8 cellular contexts compared by ENCODE assay signal in the genomic region with DNA sequence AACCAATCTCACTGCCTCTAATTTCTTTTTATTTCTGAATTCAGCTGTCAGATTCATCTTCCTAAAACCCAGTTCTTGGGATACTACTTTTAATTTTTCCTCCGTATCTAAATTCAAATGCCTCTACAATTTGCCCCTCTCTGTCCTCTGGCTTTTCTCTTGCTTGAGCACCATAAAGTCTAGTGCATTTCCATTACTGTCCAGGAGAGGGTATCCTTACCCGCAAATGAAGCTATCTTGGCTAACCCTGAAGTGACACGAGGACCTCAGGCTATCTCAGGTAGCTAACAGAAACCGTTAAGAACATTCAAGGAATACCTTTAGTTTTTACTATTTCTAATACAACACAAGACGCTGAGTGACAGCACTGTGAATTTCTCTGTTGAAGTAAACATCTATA. TPM values are rescaled to one million over a fixed set of nuclear protein-coding genes. Genes with fewer than 3 reads are reported as not detected.
A peak's percentile ranks its signal among the peaks of the same experiment; 100 is the strongest.
DNase-seq lines count a peak whose midpoint lies in the region; ATAC-seq and FAIRE-seq lines count a peak whose summit lies in the region.
"Had no signal": no experiment of that assay in that cellular context is flagged by ENCODE, and none has a peak within 500 bp of the region (broad histone marks: within the 10 kb centered on the region; RNA-seq: fewer than 3 reads in every experiment).

No MANE protein-coding gene starts in this region.

- FAIRE-seq in islet of Langerhans (lab: Jason Lieb, UNC): peak; percentile 94

- no peaks in the 10 kb centered on the region for H3K36me3 Mint-ChIP-seq in activated T-helper 17 cell treated with anti-CD3 and anti-CD28 coated beads, Interleukin-2, amount 50 U/mL, for 72 hours (ENCODE audit: low read depth)

- H3K4me3 Mint-ChIP-seq in activated T-helper 17 cell treated with anti-CD3 and anti-CD28 coated beads, Interleukin-2, amount 50 U/mL, for 72 hours: no peak overlapping the region
- H3K4me3 Mint-ChIP-seq: stimulated activated naive CD8-positive, alpha-beta T cell treated with anti-CD3 and anti-CD28 coated beads, Interleukin-15, Interleukin-2, amounts not matched to agents 100 ng/mL and 50 ng/mL, for 24 hours had no signal

- ATAC-seq in GM18858 (IDR thresholded peaks at IDR 0.05; ENCODE audit: unreplicated experiment) (peak; percentile 97), HG03342 (IDR thresholded peaks at IDR 0.05; ENCODE audit: unreplicated experiment) (peak; percentile 98)
- no peak for ATAC-seq in activated T-helper 17 cell treated with anti-CD3 and anti-CD28 coated beads, Interleukin-2, amount 50 U/mL, for 72 hours (replicated peaks)

- H3K27ac Mint-ChIP-seq in activated T-helper 17 cell treated with anti-CD3 and anti-CD28 coated beads, Interleukin-2, amount 50 U/mL, for 72 hours: no peak overlapping the region
- H3K27ac Mint-ChIP-seq: stimulated activated naive CD8-positive, alpha-beta T cell treated with anti-CD3 and anti-CD28 coated beads, Interleukin-15, Interleukin-2, amounts not matched to agents 100 ng/mL and 50 ng/mL, for 24 hours had no signal

- no peaks in the 10 kb centered on the region for H3K27me3 Mint-ChIP-seq in activated T-helper 17 cell treated with anti-CD3 and anti-CD28 coated beads, Interleukin-2, amount 50 U/mL, for 72 hours
- H3K27me3 Mint-ChIP-seq: stimulated activated naive CD8-positive, alpha-beta T cell treated with anti-CD3 and anti-CD28 coated beads, Interleukin-15, Interleukin-2, amounts not matched to agents 100 ng/mL and 50 ng/mL, for 24 hours had no signal

- H3K9me3 Mint-ChIP-seq in activated T-helper 17 cell treated with anti-CD3 and anti-CD28 coated beads, Interleukin-2, amount 50 U/mL, for 72 hours: no peaks in the 10 kb centered on the region

- no peaks in the 10 kb centered on the region for H3K4me1 Mint-ChIP-seq in activated T-helper 17 cell treated with anti-CD3 and anti-CD28 coated beads, Interleukin-2, amount 50 U/mL, for 72 hours

- DNase-seq in SKM-1 (lab: John Stamatoyannopoulos, UW; ENCODE audit: unreplicated experiment) (peak; percentile 9), T-helper 9 cell (no peak), OCI-M2 (lab: John Stamatoyannopoulos, UW; ENCODE audit: unreplicated experiment) (no peak)

RNA-seq across cellular contexts. Expression of a gene that starts 49.4 kb away (rescaled TPM):
- total RNA-seq in activated T-helper 17 cell treated with anti-CD3 and anti-CD28 coated beads, Interleukin-2, amount 50 U/mL, for 72 hours: not detected
